Comparison of ENCODE assay signal across 7 cellular contexts in the genomic region with DNA sequence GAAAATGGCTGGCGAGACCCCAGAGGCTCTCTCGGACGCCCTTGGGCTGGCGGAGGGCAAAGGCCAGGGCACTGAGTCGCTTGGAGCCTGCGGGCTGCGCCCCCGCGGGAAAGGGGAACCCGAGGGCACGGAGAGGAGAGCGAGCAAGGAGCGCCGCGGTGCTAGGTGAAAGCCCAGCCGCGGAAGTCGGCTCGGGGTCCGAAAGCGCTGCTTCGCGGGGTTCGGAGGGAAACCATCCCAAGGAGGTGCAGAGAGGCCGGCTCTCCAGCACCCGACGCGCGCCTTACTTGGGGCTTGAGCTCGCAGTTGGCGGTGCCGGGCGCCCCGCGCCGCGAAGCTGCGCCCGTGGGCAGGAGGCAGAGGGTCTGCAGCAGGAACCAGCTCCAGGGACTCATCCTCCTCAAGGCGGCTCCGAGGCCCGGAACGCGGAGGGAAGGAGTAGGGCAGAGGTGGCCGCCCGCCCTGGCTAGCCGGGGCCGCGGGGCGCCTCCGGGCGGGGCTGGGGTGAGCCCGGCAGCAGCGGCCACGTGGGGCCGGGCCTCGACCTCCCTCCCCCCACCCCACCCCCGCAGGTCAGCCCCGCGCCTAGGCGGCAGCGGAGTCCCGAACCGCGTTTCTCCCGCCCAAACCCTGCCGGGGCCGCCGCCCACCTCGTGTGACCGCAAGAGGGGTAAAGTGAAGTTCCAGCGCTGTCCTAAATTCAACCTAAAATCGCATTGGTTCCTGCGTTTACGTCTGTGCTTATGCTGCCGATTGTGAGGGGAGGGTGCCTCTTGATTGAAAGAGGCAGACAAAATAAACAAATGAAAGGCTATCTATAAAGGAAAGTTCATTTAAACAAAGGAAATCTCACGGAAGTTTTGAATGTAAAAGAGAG. TPM values are rescaled to one million over a fixed set of nuclear protein-coding genes. Genes with fewer than 3 reads are reported as not detected.
DNase-seq lines count a peak whose midpoint lies in the region; ATAC-seq, FAIRE-seq and TF ChIP-seq lines count a peak whose summit lies in the region.

Gene TRABD2A, minus strand, starts transcription at position 440 of the 877 bp plus-strand sequence. Its CDS starts 45 bp downstream, at position 395.

- H3K27ac ChIP-seq in RWPE2 (ENCODE audit: poor library complexity, severe bottlenecking), result peak within 1 kb of the TSS; percentile 26

- peaks cover 6% of the 10 kb centered on the region for H3K4me1 ChIP-seq in RWPE2 (ENCODE audit: insufficient read depth, poor library complexity, severe bottlenecking)

- no peaks in the 10 kb centered on the region for H3K9me3 Mint-ChIP-seq in immature natural killer cell

- in situ Hi-C loops in astrocyte of the cerebellum (cut with HindIII; ENCODE audit: low sequenced_read_pairs), result no loop called here

- peaks cover 0 to 4% (median 0%) of the 10 kb centered on the region in 3 donors for H3K36me3 Mint-ChIP-seq in immature natural killer cell

- H3K4me3 Mint-ChIP-seq in immature natural killer cell, result peak within 1 kb of the TSS; percentile 92 to 98 (median 96)

- TF ChIP-seq CTCF in GM20000 (IDR thresholded peaks at IDR 0.05; ENCODE audit: extremely low read depth, missing control alignments) (no peak), RWPE2 (IDR thresholded peaks at IDR 0.05; ENCODE audit: poor library complexity, severe bottlenecking) (no peak), astrocyte of the cerebellum (IDR thresholded peaks at IDR 0.05; ENCODE audit: low read depth, low read length, missing control alignments) (no peak)

- DNase-seq in GM20000 (ENCODE audit: low spot score), result peak; percentile 38
- DNase-seq in RWPE2 (ENCODE audit: low spot score), result no peak
- no peak for DNase-seq in astrocyte of the cerebellum (ENCODE audit: low read depth)
- peak in 2 of 3 donors; percentile 25 to 28 for DNase-seq in immature natural killer cell
- DNase-seq in stimulated activated CD4-positive, alpha-beta T cell treated with anti-CD3 and anti-CD28 coated beads, Interleukin-1b, Interleukin-23, amount 100 ng/mL, for 48 hours, result peak; percentile 69
- no peak for DNase-seq in RCC 7860 (ENCODE audit: low spot score)
- no peak for DNase-seq in SKM-1 treated with dmso at 0.1 percent for 144 hours (lab: John Stamatoyannopoulos, UW; ENCODE audit: unreplicated experiment)

- ATAC-seq in RWPE2 (ENCODE audit: low read depth), result peak; percentile 50

- peaks cover 9 to 27% (median 10%) of the 10 kb centered on the region in 3 donors for H3K27me3 Mint-ChIP-seq in immature natural killer cell (ENCODE audit: low read depth in 3 of 3)

- H3K36me3 ChIP-seq in RWPE2 (ENCODE audit: low read depth), result no peaks in the 10 kb centered on the region

- no peaks in the 10 kb centered on the region for H3K9me3 ChIP-seq in RWPE2 (ENCODE audit: severe bottlenecking)

- peaks cover 27 to 33% of the 10 kb centered on the region in 2 donors for H3K4me1 Mint-ChIP-seq in immature natural killer cell

- FAIRE-seq in RCC 7860 (lab: Jason Lieb, UNC), result no peak

- H3K4me3 ChIP-seq in RWPE2 (ENCODE audit: severe bottlenecking) (peak within 1 kb of the TSS; percentile 38), astrocyte of the cerebellum (ENCODE audit: low read depth, low read length) (peak within 1 kb of the TSS; percentile 50)

- no peaks in the 10 kb centered on the region for H3K27me3 ChIP-seq in RWPE2 (ENCODE audit: insufficient read depth, poor library complexity, severe bottlenecking)

- H3K27ac Mint-ChIP-seq in immature natural killer cell, result peak within 1 kb of the TSS; percentile 46 to 89 (median 73)

RNA-seq across cellular contexts. Expression of gene TRABD2A, which starts in this region (rescaled TPM):
- 1 to 10 TPM in 1 of 3 donors, under 1 TPM in 1, not detected in 1; 0.66 to 3.0 TPM for polyA plus RNA-seq in immature natural killer cell

Comparison
In these comparisons a context has a peak if more than half of its experiments do, and no peak if none do; other contexts are left out.
1. DNase-seq: peak in GM20000 (single experiment), immature natural killer cell (2 of 3) and stimulated activated CD4-positive, alpha-beta T cell treated with anti-CD3 and anti-CD28 coated beads, Interleukin-1b, Interleukin-23, amount 100 ng/mL, for 48 hours (single experiment); none in RWPE2 (single experiment), astrocyte of the cerebellum (single experiment), RCC 7860 (single experiment) and SKM-1 treated with dmso at 0.1 percent for 144 hours (single experiment).